In the genomic region with DNA sequence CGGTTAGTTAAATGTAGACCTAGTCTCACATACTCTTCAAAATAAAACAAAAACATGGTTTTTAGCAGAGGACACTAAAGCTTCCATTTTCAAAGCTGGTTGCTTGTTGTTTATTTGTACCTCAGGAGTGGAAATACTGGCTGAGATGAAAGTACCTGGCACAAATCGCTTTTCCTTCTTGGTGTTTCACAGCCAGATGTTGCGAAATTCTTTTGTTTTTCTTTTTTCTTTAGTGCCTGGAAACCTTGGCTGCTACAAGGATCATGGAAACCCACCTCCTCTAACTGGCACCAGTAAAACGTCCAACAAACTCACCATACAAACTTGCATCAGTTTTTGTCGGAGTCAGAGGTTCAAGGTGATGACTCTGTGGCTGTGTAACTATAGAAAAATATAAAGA, we compare ENCODE assay signal across 16 cellular contexts. TPM values are rescaled to one million over a fixed set of nuclear protein-coding genes. Genes with fewer than 3 reads are reported as not detected.
DNase-seq lines count a peak whose midpoint lies in the region; ATAC-seq and TF ChIP-seq lines count a peak whose summit lies in the region.
"Had no signal": no experiment of that assay in that cellular context is flagged by ENCODE, and none has a peak within 500 bp of the region (broad histone marks: within the 10 kb centered on the region; RNA-seq: fewer than 3 reads in every experiment).

No MANE protein-coding gene starts in this region.

- no peak overlapping the region for H3K27ac Mint-ChIP-seq in CD8-positive, alpha-beta memory T cell

- POLR2A ChIA-PET in CD8-positive, alpha-beta memory T cell (lab: Charles Lee): no interaction called here

- H2AFZ ChIP-seq in trophoblast cell (ENCODE audit: insufficient read depth, low read length, poor library complexity): no peak overlapping the region
- H2AFZ ChIP-seq: PC-9 had no signal

- H3K4ac ChIP-seq in trophoblast cell (ENCODE audit: low read depth, low read length): no peak overlapping the region

- H3K36me3 Mint-ChIP-seq in CD8-positive, alpha-beta memory T cell: peaks cover 0 to 4% (median 2%) of the 10 kb centered on the region in 3 donors

- peaks cover 4% of the 10 kb centered on the region for H3K36me3 ChIP-seq in adipocyte (ENCODE audit: control insufficient read depth, insufficient read depth, low read length, severe bottlenecking)
- peaks cover 0 to 3% (median 0%) of the 10 kb centered on the region in 4 donors for H3K36me3 ChIP-seq in right lobe of liver
- H3K36me3 ChIP-seq in trophoblast cell (ENCODE audit: control insufficient read depth in 1 of 2, insufficient read depth in 2 of 2, low read length in 2 of 2): no peaks in the 10 kb centered on the region
- no peaks in the 10 kb centered on the region for H3K36me3 ChIP-seq in CD8-positive, alpha-beta memory T cell (ENCODE audit: insufficient read depth, low read length)
- H3K36me3 ChIP-seq: BLaER1 treated with 17β-estradiol and CSF1 and Interleukin-3, amounts not matched to agents 10 nM and 100 nM had no signal

- H3K27ac ChIP-seq in right lobe of liver (peak overlapping the region in 1 of 3 donors; percentile 9), trophoblast cell (ENCODE audit: low read depth, low read length) (no peak overlapping the region)
- H3K27ac ChIP-seq in CD8-positive, alpha-beta memory T cell (ENCODE audit: low read depth, low read length): no peak overlapping the region
- H3K27ac ChIP-seq: BLaER1 treated with 17β-estradiol and CSF1 and Interleukin-3, amounts not matched to agents 10 nM and 100 nM; PC-9 had no signal

- H4K91ac ChIP-seq in trophoblast cell (ENCODE audit: low read depth, low read length): no peak overlapping the region

- TF ChIP-seq CTCF in epithelial cell of esophagus (IDR thresholded peaks at IDR 0.05; ENCODE audit: insufficient read depth, low read depth, low read length, missing control alignments): no peak
- no peak for TF ChIP-seq CTCF in right lobe of liver (IDR thresholded peaks at IDR 0.05)

- H3K4me3 Mint-ChIP-seq in CD8-positive, alpha-beta memory T cell: no peak overlapping the region
- H3K4me3 Mint-ChIP-seq: IgD-negative memory B cell had no signal

- TF ChIP-seq POLR2A in right lobe of liver (IDR thresholded peaks at IDR 0.05): no peak

- H3K27me3 ChIP-seq in adipocyte (replicated peaks; ENCODE audit: control insufficient read depth, insufficient read depth, low read length) (no peaks in the 10 kb centered on the region), right lobe of liver (no peaks in the 10 kb centered on the region), trophoblast cell (ENCODE audit: insufficient read depth, low read length) (no peaks in the 10 kb centered on the region)
- H3K27me3 ChIP-seq in CD8-positive, alpha-beta memory T cell (ENCODE audit: insufficient read depth, low read length, poor library complexity, severe bottlenecking): no peaks in the 10 kb centered on the region
- H3K27me3 ChIP-seq: BLaER1 treated with 17β-estradiol and CSF1 and Interleukin-3, amounts not matched to agents 10 nM and 100 nM had no signal

- H4K12ac ChIP-seq in trophoblast cell (ENCODE audit: low read depth, low read length): no peak overlapping the region

- no peak overlapping the region for H3K23ac ChIP-seq in trophoblast cell (ENCODE audit: low read length)

- CTCF ChIA-PET in CD8-positive, alpha-beta memory T cell (lab: Charles Lee): no interaction called here

- H3K4me3 ChIP-seq in adipocyte (ENCODE audit: low read length) (no peak overlapping the region), epithelial cell of esophagus (ENCODE audit: low read length) (no peak overlapping the region), right lobe of liver (no peak overlapping the region), trophoblast cell (ENCODE audit: low read depth, low read length) (no peak overlapping the region)
- no peak overlapping the region for H3K4me3 ChIP-seq in CD8-positive, alpha-beta memory T cell (ENCODE audit: low read length)
- H3K4me3 ChIP-seq: BLaER1 treated with 17β-estradiol and CSF1 and Interleukin-3, amounts not matched to agents 10 nM and 100 nM; PC-9 had no signal

- H3K4me2 ChIP-seq in trophoblast cell (ENCODE audit: low read length): no peak overlapping the region
- H3K4me2 ChIP-seq: BLaER1 treated with 17β-estradiol and CSF1 and Interleukin-3, amounts not matched to agents 10 nM and 100 nM; PC-9 had no signal

- H3K79me1 ChIP-seq in trophoblast cell (ENCODE audit: low read length): no peaks in the 10 kb centered on the region

- no peak overlapping the region for H2AK5ac ChIP-seq in trophoblast cell (ENCODE audit: low read length)

- H3K9me3 ChIP-seq in adipocyte (ENCODE audit: control insufficient read depth, low read length) (no peaks in the 10 kb centered on the region), right lobe of liver (no peaks in the 10 kb centered on the region), trophoblast cell (ENCODE audit: insufficient read depth, low read depth, low read length) (peaks cover 6% of the 10 kb centered on the region)
- no peaks in the 10 kb centered on the region for H3K9me3 ChIP-seq in CD8-positive, alpha-beta memory T cell (ENCODE audit: low read length)

- peak; percentile 35 for DNase-seq in adipocyte (ENCODE audit: low read depth)
- peak; percentile 57 for DNase-seq in epithelial cell of esophagus (ENCODE audit: low read depth)
- no peak for DNase-seq in right lobe of liver
- DNase-seq in NCI-H524 treated with DMSO at 0.1 percent for 48 hours (lab: John Stamatoyannopoulos, UW): no peak
- no peak for DNase-seq in ureter (ENCODE audit: low spot score)
- no peak for DNase-seq in trophoblast cell
- no peak for DNase-seq in CD8-positive, alpha-beta memory T cell
- DNase-seq: DMS 273 treated with DMSO at 0.1 percent for 48 hours, NCI-H1092, NCI-H1694, NCI-H2107, PC-9 had no signal

- H3K4me1 ChIP-seq in adipocyte (ENCODE audit: control insufficient read depth, insufficient read depth, low read length) (peaks cover 17% of the 10 kb centered on the region), right lobe of liver (peaks cover 0 to 14% (median 0%) of the 10 kb centered on the region in 4 donors), trophoblast cell (ENCODE audit: control insufficient read depth in 1 of 2, insufficient read depth in 2 of 2, low read length in 2 of 2) (no peaks in the 10 kb centered on the region)
- no peaks in the 10 kb centered on the region for H3K4me1 ChIP-seq in CD8-positive, alpha-beta memory T cell (ENCODE audit: insufficient read depth, low read length)
- H3K4me1 ChIP-seq: BLaER1 treated with 17β-estradiol and CSF1 and Interleukin-3, amounts not matched to agents 10 nM and 100 nM had no signal

- no peak overlapping the region for H3K14ac ChIP-seq in trophoblast cell (ENCODE audit: low read length)

- 48% methylated on average over 5 of the region's 5 CpGs for WGBS in right lobe of liver (ENCODE audit: insufficient coverage, low coverage, low lambda C conversion rate, missing lambda C conversion rate)
- no CpG with 5 or more reads among the region's 5 CpGs for WGBS in trophoblast cell (ENCODE audit: extremely low coverage, insufficient coverage, insufficient read length)

- H3K4me1 Mint-ChIP-seq in CD8-positive, alpha-beta memory T cell: no peaks in the 10 kb centered on the region
- H3K4me1 Mint-ChIP-seq: IgD-negative memory B cell had no signal

- no peak overlapping the region for H2BK12ac ChIP-seq in trophoblast cell (ENCODE audit: low read length)

- peaks cover 11 to 35% of the 10 kb centered on the region in 2 donors for H3K27me3 Mint-ChIP-seq in CD8-positive, alpha-beta memory T cell

- H4K8ac ChIP-seq in trophoblast cell (ENCODE audit: low read depth, low read length): no peak overlapping the region

- H2BK5ac ChIP-seq in trophoblast cell (ENCODE audit: low read depth, low read length, poor library complexity): no peak overlapping the region

- H3K79me2 ChIP-seq in trophoblast cell (ENCODE audit: control insufficient read depth, insufficient read depth, low read length, poor library complexity): no peaks in the 10 kb centered on the region

- intact Hi-C loops in right lobe of liver (cut with DNase I): no loop called here

- peaks cover 0 to 10% (median 3%) of the 10 kb centered on the region in 5 donors for H3K9me3 Mint-ChIP-seq in CD8-positive, alpha-beta memory T cell

- no peak overlapping the region for H2BK120ac ChIP-seq in trophoblast cell (ENCODE audit: insufficient read depth, low read length, poor library complexity)

- H3K18ac ChIP-seq in trophoblast cell (ENCODE audit: low read length): no peak overlapping the region

- H3K9ac ChIP-seq in adipocyte (ENCODE audit: low read length): no peak overlapping the region
- no peak overlapping the region for H3K9ac ChIP-seq in trophoblast cell (ENCODE audit: low read length)
- H3K9ac ChIP-seq: BLaER1 treated with 17β-estradiol and CSF1 and Interleukin-3, amounts not matched to agents 10 nM and 100 nM had no signal

- peak in 3 of 4 donors; percentile 28 to 64 (median 33) for ATAC-seq in right lobe of liver

RNA-seq across cellular contexts. Expression of gene KREMEN1, which starts 48.3 kb away (rescaled TPM):
- total RNA-seq in right lobe of liver: 1 to 10 TPM; 1.7 to 6.7 (median 3.0) TPM
- 16.5 TPM for total RNA-seq in ureter
- polyA plus RNA-seq in trophoblast cell (2013): 23.3 and 23.7 TPM in 2 replicates
- under 1 TPM; 0.16 to 0.28 TPM for total RNA-seq in CD8-positive, alpha-beta memory T cell
- not detected for polyA plus RNA-seq in CD8-positive, alpha-beta memory T cell
- polyA plus RNA-seq: IgD-negative memory B cell had no signal

RNA-seq across cellular contexts. Expression of gene C22orf31, which starts 59.5 kb away (rescaled TPM):
- total RNA-seq in right lobe of liver (not detected), ureter (not detected)
- polyA plus RNA-seq in trophoblast cell (2013): not detected in 2 replicates
- not detected for total RNA-seq in CD8-positive, alpha-beta memory T cell
- not detected for polyA plus RNA-seq in CD8-positive, alpha-beta memory T cell
- total RNA-seq: Daoy, PC-9, SK-MEL-5 had no signal
- polyA plus RNA-seq: IgD-negative memory B cell had no signal

Comparison
In these comparisons a context has a peak if more than half of its experiments do, and no peak if none do; other contexts are left out.
1. DNase-seq: peak in adipocyte (single experiment) and epithelial cell of esophagus (single experiment); none in right lobe of liver (0 of 3), NCI-H524 treated with DMSO at 0.1 percent for 48 hours (single experiment), ureter (single experiment), trophoblast cell (0 of 2) and CD8-positive, alpha-beta memory T cell (0 of 5).